Comparison of ENCODE assay signal across 18 cellular contexts in genomic region chr2:190959911-190960788, GRCh38. TPM values are rescaled to one million over a fixed set of nuclear protein-coding genes. Genes with fewer than 3 reads are reported as not detected.
DNase-seq lines count a peak whose midpoint lies in the region; ATAC-seq and TF ChIP-seq lines count a peak whose summit lies in the region.
"Had no signal": no experiment of that assay in that cellular context is flagged by ENCODE, and none has a peak within 500 bp of the region (broad histone marks: within the 10 kb centered on the region; RNA-seq: fewer than 3 reads in every experiment).

No MANE protein-coding gene starts in this region.

- intact Hi-C loops in Calu3 (cut with micrococcal nuclease; ENCODE audit: unreplicated experiment) (no loop called here), IMR-90 (cut with micrococcal nuclease) (no loop called here), tibial artery (cut with DNase I; ENCODE audit: low total_unique reads) (no loop called here)

- POLR2A ChIA-PET in IMR-90 (lab: Charles Lee; ENCODE audit: unreplicated experiment): interaction anchor here (0.6 kb wide), 1 partner anchor 60 kb away, joined by 6 read pairs; no protein-coding TSS in a partner anchor

- H3K27ac ChIP-seq in IMR-90 (ENCODE audit: insufficient read depth, low read length) (no peak overlapping the region), tibial artery (no peak overlapping the region)
- H3K27ac ChIP-seq: foreskin keratinocyte, KMS-11, thyroid gland had no signal

- H4K8ac ChIP-seq in IMR-90 (ENCODE audit: low read depth in 2 of 2, low read length in 2 of 2): no peak overlapping the region

- H3K23ac ChIP-seq in IMR-90 (ENCODE audit: low read depth, low read length): no peak overlapping the region

- no peak overlapping the region for H4K5ac ChIP-seq in IMR-90 (ENCODE audit: low read depth, low read length)

- no peak overlapping the region for H2BK20ac ChIP-seq in IMR-90 (ENCODE audit: low read depth, low read length)

- no peak overlapping the region for H2BK15ac ChIP-seq in IMR-90 (ENCODE audit: low read depth, low read length)

- H3K27me3 ChIP-seq in IMR-90 (ENCODE audit: control insufficient read depth, insufficient read depth, low read length) (no peaks in the 10 kb centered on the region), tibial artery (no peaks in the 10 kb centered on the region)
- H3K27me3 ChIP-seq: foreskin keratinocyte, thyroid gland had no signal

- H3K36me3 ChIP-seq in IMR-90 (ENCODE audit: control insufficient read depth, insufficient read depth, low read length) (peaks cover 11% of the 10 kb centered on the region), tibial artery (peaks cover 23 to 43% (median 35%) of the 10 kb centered on the region in 3 donors)

- H3K27me3 Mint-ChIP-seq in Calu3 (ENCODE audit: unreplicated experiment) (no peaks in the 10 kb centered on the region), endothelial cell (ENCODE audit: unreplicated experiment) (peaks cover 3% of the 10 kb centered on the region)

- H3K36me3 Mint-ChIP-seq in Calu3 (ENCODE audit: insufficient read depth, unreplicated experiment): peaks cover 57% of the 10 kb centered on the region
- peaks cover 12% of the 10 kb centered on the region for H3K36me3 Mint-ChIP-seq in endothelial cell (ENCODE audit: low read depth, unreplicated experiment)

- no peak overlapping the region for H3K14ac ChIP-seq in IMR-90 (replicated peaks; ENCODE audit: low read depth, low read length)

- H3K9me3 Mint-ChIP-seq in Calu3 (ENCODE audit: low read depth, unreplicated experiment) (no peaks in the 10 kb centered on the region), endothelial cell (ENCODE audit: unreplicated experiment) (no peaks in the 10 kb centered on the region)

- H3K9ac ChIP-seq in IMR-90 (ENCODE audit: low read depth, low read length): no peak overlapping the region
- H3K9ac ChIP-seq: KMS-11 had no signal

- no peak overlapping the region for H2AK9ac ChIP-seq in IMR-90 (replicated peaks; ENCODE audit: low read depth, low read length, poor library complexity)

- H3K18ac ChIP-seq in IMR-90 (ENCODE audit: low read depth, low read length): no peak overlapping the region

- no peak overlapping the region for H3K4me3 ChIP-seq in IMR-90 (ENCODE audit: insufficient read depth, low read depth, low read length)
- no peak overlapping the region for H3K4me3 ChIP-seq in tibial artery
- H3K4me3 ChIP-seq: thyroid gland had no signal

- CTCF ChIA-PET in Calu3 (lab: Charles Lee): interaction anchor here (0.7 kb wide), 1 partner anchor 69 kb away, joined by 4 read pairs; no protein-coding TSS in a partner anchor
- CTCF ChIA-PET in IMR-90 (lab: Yijun Ruan, JAX): interaction anchor here (0.7 kb wide), 1 partner anchor 30 kb away, joined by 3 read pairs; no protein-coding TSS in a partner anchor

- H2BK5ac ChIP-seq in IMR-90 (ENCODE audit: low read depth, low read length, poor library complexity, severe bottlenecking): no peak overlapping the region

- no TSS peak for BruUV-seq in Calu3 (replicated peaks; lab: Mats Ljungman, UMichigan)
- BruUV-seq in IMR-90 (replicated peaks; lab: Mats Ljungman, UMichigan): no TSS peak

- H3K79me1 ChIP-seq in IMR-90 (ENCODE audit: low read depth in 1 of 2, low read length in 2 of 2): 0 out of 4 replicates have a peak, but pooled peaks cover 0 to 3% of the 10 kb centered on the region in 2 experiments

- no peak overlapping the region for H4K91ac ChIP-seq in IMR-90 (ENCODE audit: insufficient read depth, low read depth, low read length)

- peak overlapping the region; percentile 42 for H3K27ac Mint-ChIP-seq in Calu3 (ENCODE audit: unreplicated experiment)
- H3K27ac Mint-ChIP-seq in endothelial cell (ENCODE audit: unreplicated experiment): peak overlapping the region; percentile 1

- ATAC-seq in IMR-90 (ENCODE audit: low read depth) (peak; percentile 64), GM18870 (IDR thresholded peaks at IDR 0.05; ENCODE audit: unreplicated experiment) (no peak)
- ATAC-seq: foreskin keratinocyte had no signal

- no peak overlapping the region for H3K4me2 ChIP-seq in IMR-90 (ENCODE audit: low read depth, low read length)
- H3K4me2 ChIP-seq: KMS-11 had no signal

- TF ChIP-seq POLR2A in IMR-90 (IDR thresholded peaks at IDR 0.05; ENCODE audit: low read depth, low read length): no peak

- 0 out of 2 replicates have a peak, but pooled peaks cover 3% of the 10 kb centered on the region for H3K9me1 ChIP-seq in IMR-90 (ENCODE audit: insufficient read depth, low read length)

- DNase-seq in ACHN: peak; percentile 28
- DNase-seq in Calu3: no peak
- DNase-seq in IMR-90: peak; percentile 71
- DNase-seq in endothelial cell (ENCODE audit: low spot score): no peak
- no peak for DNase-seq in GM20000 (ENCODE audit: low spot score)
- no peak for DNase-seq in tibial artery
- DNase-seq in iPS-NIHi7 (ENCODE audit: extremely low spot score): no peak
- DNase-seq: AML-193; caudate nucleus; foreskin keratinocyte; NCI-H1436; NCI-H226; NK-92 treated with Interleukin-12 subunit alpha and Interleukin-12 subunit beta, amount 100 ng/mL, for 24 hours; small intestine; stimulated activated CD4-positive, alpha-beta T cell treated with anti-CD3 and anti-CD28 coated beads, Interleukin-4, amount 100 ng/mL, for 4 hours; thyroid gland had no signal

- H4K20me1 ChIP-seq in IMR-90 (ENCODE audit: insufficient read depth, low read length): no peaks in the 10 kb centered on the region

- H3K9me3 ChIP-seq in IMR-90 (ENCODE audit: control insufficient read depth, insufficient read depth, low read length) (no peaks in the 10 kb centered on the region), tibial artery (no peaks in the 10 kb centered on the region)
- H3K9me3 ChIP-seq: thyroid gland had no signal

- TF ChIP-seq CTCF in Calu3 (IDR thresholded peaks at IDR 0.05; ENCODE audit: unreplicated experiment) (no peak), IMR-90 (conservative IDR thresholded peaks at IDR 0.05; ENCODE audit: low read depth, low read length) (no peak; the same call in 1 of the 2 replicates), endothelial cell (IDR thresholded peaks at IDR 0.05; ENCODE audit: unreplicated experiment) (no peak), GM20000 (IDR thresholded peaks at IDR 0.05; ENCODE audit: extremely low read depth, missing control alignments) (no peak), tibial artery (IDR thresholded peaks at IDR 0.05) (no peak)

- no peak overlapping the region for H3K4ac ChIP-seq in IMR-90 (ENCODE audit: low read depth, low read length)

- no peaks in the 10 kb centered on the region for H3K4me1 Mint-ChIP-seq in Calu3 (ENCODE audit: low read depth, unreplicated experiment)
- H3K4me1 Mint-ChIP-seq in endothelial cell (ENCODE audit: unreplicated experiment): no peaks in the 10 kb centered on the region

- dilution Hi-C loops in IMR-90 (cut with HindIII; ENCODE audit: low sequenced_read_pairs, unreplicated experiment): no loop called here

- H2AK5ac ChIP-seq in IMR-90 (ENCODE audit: low read depth, low read length): no peak overlapping the region

- H3K4me3 Mint-ChIP-seq in Calu3 (ENCODE audit: low read depth, unreplicated experiment) (no peak overlapping the region), endothelial cell (ENCODE audit: unreplicated experiment) (no peak overlapping the region)

- no peak overlapping the region for H3K56ac ChIP-seq in IMR-90 (ENCODE audit: extremely low read depth, insufficient read depth, low read length)

- in situ Hi-C loops in ACHN (cut with HindIII; ENCODE audit: low pct_ligation_motif_present, low pct_unique_long_range_greater_than_20kb, low sequenced_read_pairs) (no loop called here), IMR-90 (cut with MboI; ENCODE audit: low sequenced_read_pairs) (loop anchor here (10.0 kb wide), 1 partner anchor 175 kb away; no protein-coding TSS in a partner anchor)

- H2BK120ac ChIP-seq in IMR-90 (ENCODE audit: low read depth, low read length): no peak overlapping the region

- H2AFZ ChIP-seq in IMR-90 (replicated peaks; ENCODE audit: low read length, poor library complexity): no peak overlapping the region

- no peak for TF ChIP-seq RAD21 in IMR-90 (IDR thresholded peaks at IDR 0.05; ENCODE audit: low read length)

- WGBS in IMR-90 (ENCODE audit: extremely low coverage in 2 of 2, insufficient read length in 1 of 2), 2 experiments: 100% methylated on average over 1 of the region's 5 CpGs; no CpG with 5 or more reads in 1 of the 2 experiments

- no peaks in the 10 kb centered on the region for H3K4me1 ChIP-seq in IMR-90 (ENCODE audit: control insufficient read depth, insufficient read depth, low read length)
- H3K4me1 ChIP-seq in tibial artery: peaks cover 0 to 19% (median 7%) of the 10 kb centered on the region in 4 donors
- H3K4me1 ChIP-seq: foreskin keratinocyte had no signal

TF ChIP-seq in IMR-90, 13 proteins besides CTCF, POLR2A, EP300 and RAD21 (continues in another document):
- no peak for TF ChIP-seq BHLHE40 (IDR thresholded peaks at IDR 0.05; ENCODE audit: low read depth, low read length)
- TF ChIP-seq MXI1 (IDR thresholded peaks at IDR 0.05; ENCODE audit: borderline replicate concordance, low read depth, low read length): no peak
- TF ChIP-seq NFE2L2 (IDR thresholded peaks at IDR 0.05; ENCODE audit: low read depth, low read length): no peak
- no peak for TF ChIP-seq CEBPB (IDR thresholded peaks at IDR 0.05; ENCODE audit: low read depth, low read length)
- no peak for TF ChIP-seq SMC3 (IDR thresholded peaks at IDR 0.05; ENCODE audit: low read depth, low read length)
- TF ChIP-seq RFX5 (IDR thresholded peaks at IDR 0.05; ENCODE audit: low read depth, low read length): no peak
- TF ChIP-seq MAFK (IDR thresholded peaks at IDR 0.05; ENCODE audit: low read depth, low read length): no peak
- no peak for TF ChIP-seq CHD1 (IDR thresholded peaks at IDR 0.05; ENCODE audit: low read depth, low read length)
- no peak for TF ChIP-seq RCOR1 (IDR thresholded peaks at IDR 0.05; ENCODE audit: insufficient replicate concordance, low read length)
- TF ChIP-seq MAZ (IDR thresholded peaks at IDR 0.05; ENCODE audit: borderline replicate concordance, low read depth, low read length): no peak
- no peak for TF ChIP-seq FOS (IDR thresholded peaks at IDR 0.05; ENCODE audit: low read depth, low read length)

RNA-seq across cellular contexts. Expression of gene STAT1, which starts 53.8 kb away (rescaled TPM):
- total RNA-seq in Calu3 (2022): 172 and 324 TPM in 2 replicates
- total RNA-seq in IMR-90 (2012; rRNA removed): 67.9 and 80.3 TPM in 2 replicates
- 42.6 and 43.2 TPM in 2 replicates for polyA plus RNA-seq in IMR-90 (2012; rRNA removed)
- polyA plus RNA-seq in IMR-90 (2012; cell fraction: cytosol; rRNA removed): 17.3 and 19.3 TPM in 2 replicates
- polyA plus RNA-seq in IMR-90 (2012; cell fraction: nucleus; rRNA removed; ENCODE audit: low replicate concordance): 17.0 and 40.3 TPM in 2 replicates
- total RNA-seq in endothelial cell (ENCODE audit: unreplicated experiment): 30.1 TPM

Comparison
In these comparisons a context has a peak if more than half of its experiments do, and no peak if none do; other contexts are left out.
1. DNase-seq: peak in ACHN (single experiment) and IMR-90 (single experiment); none in Calu3 (single experiment), endothelial cell (single experiment), GM20000 (single experiment), tibial artery (0 of 2) and iPS-NIHi7 (single experiment).